Comparison of ENCODE assay signal across 26 cellular contexts in genomic region chr5:23614422-23614821, GRCh38.
"Had no signal": no experiment of that assay in that cellular context is flagged by ENCODE, and none has a peak within 500 bp of the region (broad histone marks: within the 10 kb centered on the region; RNA-seq: fewer than 3 reads in every experiment).

No MANE protein-coding gene starts in this region.

- H3K4me1 ChIP-seq: ascending aorta, body of pancreas had no signal

- H3K4me3 Mint-ChIP-seq: activated CD8-positive, alpha-beta memory T cell treated with anti-CD3 and anti-CD28 coated beads, Interleukin-2, amount 10 ng/mL, durations not matched to agents 7 days and 5 days; activated naive CD8-positive, alpha-beta T cell treated with anti-CD3 and anti-CD28 coated beads, Interleukin-2, amount 50 U/mL, for 24 hours; activated T-cell treated with anti-CD3 and anti-CD28 coated beads, Interleukin-2, amount 50 U/mL, for 24 hours; activated T-helper 1 cell treated with anti-CD3 and anti-CD28 coated beads, Interleukin-12 subunit alpha, Interleukin-12 subunit beta, Interleukin-2, Interleukin-4 antibody, amounts not matched to agents 30 ng/mL and 10 ng/mL and 1 ng/mL, durations not matched to agents 14 hours and 24 hours and 36 hours; IgD-negative memory B cell had no signal

- ATAC-seq: activated CD4-positive, CD25-positive, alpha-beta regulatory T cell treated with anti-CD3 and anti-CD28 coated beads, Interleukin-2, amount 50 U/mL, for 24 hours; activated CD8-positive, alpha-beta memory T cell treated with anti-CD3 and anti-CD28 coated beads, Interleukin-2, amount 10 ng/mL, durations not matched to agents 7 days and 5 days; activated naive CD4-positive, alpha-beta T cell treated with anti-CD3 and anti-CD28 coated beads, Interleukin-2, amount 50 U/mL, for 72 hours; activated naive CD8-positive, alpha-beta T cell treated with anti-CD3 and anti-CD28 coated beads, Interleukin-2, amount 50 U/mL, for 24 hours; body of pancreas had no signal

- H3K36me3 ChIP-seq: ascending aorta, cardiac muscle cell, MG63 had no signal

- H2AFZ ChIP-seq: PC-9 had no signal

- H3K4me3 ChIP-seq: ascending aorta, body of pancreas, cardiac muscle cell, MG63, PC-9 had no signal

- H3K9me3 ChIP-seq: ascending aorta, body of pancreas, MG63, SK-N-SH had no signal

- H3K27ac ChIP-seq: ascending aorta, body of pancreas, cardiac muscle cell, PC-9 had no signal

- H3K27me3 Mint-ChIP-seq: activated CD8-positive, alpha-beta memory T cell treated with anti-CD3 and anti-CD28 coated beads, Interleukin-2, amount 10 ng/mL, durations not matched to agents 7 days and 5 days; activated naive CD8-positive, alpha-beta T cell treated with anti-CD3 and anti-CD28 coated beads, Interleukin-2, amount 50 U/mL, for 24 hours; activated T-cell treated with anti-CD3 and anti-CD28 coated beads, Interleukin-2, amount 50 U/mL, for 24 hours; IgD-negative memory B cell had no signal

- H3K9ac ChIP-seq: SK-N-SH had no signal

- H3K4me2 ChIP-seq: PC-9, SK-N-SH had no signal

- DNase-seq: activated CD4-positive, alpha-beta T cell treated with anti-CD3 and anti-CD28 coated beads for 48 hours; activated CD4-positive, alpha-beta T cell treated with anti-CD3 and anti-CD28 coated beads, Interleukin-2, amount 50 U/mL, for 4 hours; activated CD8-positive, alpha-beta memory T cell treated with anti-CD3 and anti-CD28 coated beads, Interleukin-2, amount 10 ng/mL, durations not matched to agents 7 days and 5 days; activated effector memory CD4-positive, alpha-beta T cell treated with Interleukin-2 at 50 U/mL for 16 hours; activated naive CD4-positive, alpha-beta T cell; activated naive CD8-positive, alpha-beta T cell treated with anti-CD3 and anti-CD28 coated beads, Interleukin-2, amount 50 U/mL, for 24 hours; activated T-cell treated with anti-CD3 and anti-CD28 coated beads, Interleukin-2, amount 50 U/mL, for 24 hours; amniotic stem cell; body of pancreas; KG1; MG63; MV-4-11; NCI-H1092 treated with DMSO at 0.1 percent for 48 hours; NCI-H1417 treated with DMSO at 0.1 percent for 48 hours; NCI-H1694; NCI-H2029; NCI-H446; NCI-H524; PC-9; SK-N-SH had no signal

- H3K27ac Mint-ChIP-seq: activated CD8-positive, alpha-beta memory T cell treated with anti-CD3 and anti-CD28 coated beads, Interleukin-2, amount 10 ng/mL, durations not matched to agents 7 days and 5 days; activated naive CD4-positive, alpha-beta T cell treated with anti-CD3 and anti-CD28 coated beads, Interleukin-2, amount 50 U/mL, for 72 hours; activated naive CD8-positive, alpha-beta T cell treated with anti-CD3 and anti-CD28 coated beads, Interleukin-2, amount 50 U/mL, for 24 hours; activated T-cell treated with anti-CD3 and anti-CD28 coated beads, Interleukin-2, amount 50 U/mL, for 24 hours; activated T-helper 1 cell treated with anti-CD3 and anti-CD28 coated beads, Interleukin-12 subunit alpha, Interleukin-12 subunit beta, Interleukin-2, Interleukin-4 antibody, amounts not matched to agents 30 ng/mL and 10 ng/mL and 1 ng/mL, durations not matched to agents 14 hours and 24 hours and 36 hours had no signal

- H3K36me3 Mint-ChIP-seq: activated CD8-positive, alpha-beta memory T cell treated with anti-CD3 and anti-CD28 coated beads, Interleukin-2, amount 10 ng/mL, durations not matched to agents 7 days and 5 days; activated naive CD4-positive, alpha-beta T cell treated with anti-CD3 and anti-CD28 coated beads, Interleukin-2, amount 50 U/mL, for 72 hours had no signal

- H3K4me1 Mint-ChIP-seq: activated CD8-positive, alpha-beta memory T cell treated with anti-CD3 and anti-CD28 coated beads, Interleukin-2, amount 10 ng/mL, durations not matched to agents 7 days and 5 days; activated naive CD8-positive, alpha-beta T cell treated with anti-CD3 and anti-CD28 coated beads, Interleukin-2, amount 50 U/mL, for 24 hours; IgD-negative memory B cell had no signal

- H3K27me3 ChIP-seq: ascending aorta, body of pancreas, cardiac muscle cell, MG63 had no signal
